In genomic region chr12:131928080-131928764, GRCh38 we compare ENCODE assay signal across 8 cellular contexts. TPM values are rescaled to one million over a fixed set of nuclear protein-coding genes. Genes with fewer than 3 reads are reported as not detected.
A peak's percentile ranks its signal among the peaks of the same experiment; 100 is the strongest.
DNase-seq lines count a peak whose midpoint lies in the region; ATAC-seq and TF ChIP-seq lines count a peak whose summit lies in the region.

No MANE protein-coding gene starts in this region.

- ATAC-seq in GM18909 (IDR thresholded peaks at IDR 0.05; ENCODE audit: poor library complexity, unreplicated experiment) (peak; percentile 0), HG03439 (IDR thresholded peaks at IDR 0.05; ENCODE audit: unreplicated experiment) (peak; percentile 2), HG02884 (IDR thresholded peaks at IDR 0.05; ENCODE audit: unreplicated experiment) (no peak)
- ATAC-seq in activated naive CD8-positive, alpha-beta T cell treated with anti-CD3 and anti-CD28 coated beads, Interleukin-2, amount 10 ng/mL, durations not matched to agents 7 days and 5 days (ENCODE audit: low read depth) = peak; percentile 11

- TF ChIP-seq EP300 in stomach (IDR thresholded peaks at IDR 0.05) = no peak

- intact Hi-C loops in stomach (cut with DNase I; ENCODE audit: low total_unique reads) = no loop called here

- H3K27me3 Mint-ChIP-seq in activated naive CD8-positive, alpha-beta T cell treated with anti-CD3 and anti-CD28 coated beads, Interleukin-2, amount 10 ng/mL, durations not matched to agents 7 days and 5 days = no peaks in the 10 kb centered on the region

- H3K4me1 Mint-ChIP-seq in activated naive CD8-positive, alpha-beta T cell treated with anti-CD3 and anti-CD28 coated beads, Interleukin-2, amount 10 ng/mL, durations not matched to agents 7 days and 5 days = peaks cover 15% of the 10 kb centered on the region

- H3K4me1 ChIP-seq in iPS-20b (ENCODE audit: insufficient read depth, low read length) = peaks cover 3% of the 10 kb centered on the region; the same call in 1 of the 2 replicates
- H3K4me1 ChIP-seq in stomach = peaks cover 7 to 39% (median 24%) of the 10 kb centered on the region in 4 donors

- no peaks in the 10 kb centered on the region for H3K9me3 ChIP-seq in iPS-20b (ENCODE audit: insufficient read depth, low read depth, low read length)
- H3K9me3 ChIP-seq in stomach = no peaks in the 10 kb centered on the region

- H3K9me3 Mint-ChIP-seq in activated naive CD8-positive, alpha-beta T cell treated with anti-CD3 and anti-CD28 coated beads, Interleukin-2, amount 10 ng/mL, durations not matched to agents 7 days and 5 days = no peaks in the 10 kb centered on the region

- POLR2A ChIA-PET in activated naive CD8-positive, alpha-beta T cell treated with anti-CD3 and anti-CD28 coated beads, Interleukin-2, amount 10 ng/mL, durations not matched to agents 7 days and 5 days (lab: Charles Lee) = interaction anchor here (0.7 to 1.6 kb wide), 3 partner anchors 31 to 157 kb away, joined by 3 read pairs; no protein-coding TSS in a partner anchor

- 32 to 36% (median 33%) methylated on average over 37 of the region's 37 CpGs for WGBS in stomach, 5 donors

- H3K4me3 ChIP-seq in iPS-20b (ENCODE audit: low read length) (peak overlapping the region; percentile 72; the same call in 1 of the 2 replicates), stomach (peak overlapping the region; percentile 76 to 100 (median 98))

- H3K27ac ChIP-seq in iPS-20b (ENCODE audit: low read length) (no peak overlapping the region), stomach (peak overlapping the region; percentile 83 to 89 (median 86))

- peak overlapping the region; percentile 93 for H3K27ac Mint-ChIP-seq in activated naive CD8-positive, alpha-beta T cell treated with anti-CD3 and anti-CD28 coated beads, Interleukin-2, amount 10 ng/mL, durations not matched to agents 7 days and 5 days

- H3K27me3 ChIP-seq in iPS-20b (ENCODE audit: insufficient read depth, low read length) = peaks cover 5% of the 10 kb centered on the region
- H3K27me3 ChIP-seq in stomach = no peaks in the 10 kb centered on the region

- TF ChIP-seq POLR2A in stomach (IDR thresholded peaks at IDR 0.05) = no peak

- peaks cover 29% of the 10 kb centered on the region for H3K36me3 ChIP-seq in iPS-20b (ENCODE audit: insufficient read depth, low read depth, low read length)
- peaks cover 15 to 30% (median 22%) of the 10 kb centered on the region in 4 donors for H3K36me3 ChIP-seq in stomach

- H3K4me3 Mint-ChIP-seq in activated naive CD8-positive, alpha-beta T cell treated with anti-CD3 and anti-CD28 coated beads, Interleukin-2, amount 10 ng/mL, durations not matched to agents 7 days and 5 days = peak overlapping the region; percentile 98

- peak overlapping the region; percentile 68; the same call in 1 of the 2 replicates for H3K9ac ChIP-seq in iPS-20b (ENCODE audit: low read depth, low read length)

- H3K36me3 Mint-ChIP-seq in activated naive CD8-positive, alpha-beta T cell treated with anti-CD3 and anti-CD28 coated beads, Interleukin-2, amount 10 ng/mL, durations not matched to agents 7 days and 5 days = peaks cover 9% of the 10 kb centered on the region

- TF ChIP-seq CTCF in stomach (IDR thresholded peaks at IDR 0.05) = no peak

- no peak for DNase-seq in activated naive CD8-positive, alpha-beta T cell treated with anti-CD3 and anti-CD28 coated beads, Interleukin-2, amount 10 ng/mL, durations not matched to agents 7 days and 5 days
- DNase-seq in stomach (no peak), UCSD-AML1 (lab: John Stamatoyannopoulos, UW; ENCODE audit: unreplicated experiment) (no peak)
- DNase-seq in effector CD4-positive, alpha-beta T cell = no peak

RNA-seq across cellular contexts. Expression of gene PUS1, which starts 0.9 kb away (rescaled TPM):
- 10 to 100 TPM; 45.3 to 48.6 TPM for total RNA-seq in activated naive CD8-positive, alpha-beta T cell treated with anti-CD3 and anti-CD28 coated beads, Interleukin-2, amount 10 ng/mL, durations not matched to agents 7 days and 5 days
- total RNA-seq in stomach = 10 to 100 TPM in 3 of 5 donors, 1 to 10 TPM in 2; 3.1 to 13.9 (median 12.3) TPM
- 10 to 100 TPM; 12.6 to 26.3 (median 12.8) TPM for polyA plus RNA-seq in stomach

RNA-seq across cellular contexts. Expression of gene EP400, which starts 21.5 kb away (rescaled TPM):
- 10 to 100 TPM; 66.7 to 70.2 TPM for total RNA-seq in activated naive CD8-positive, alpha-beta T cell treated with anti-CD3 and anti-CD28 coated beads, Interleukin-2, amount 10 ng/mL, durations not matched to agents 7 days and 5 days
- total RNA-seq in stomach = 10 to 100 TPM; 21.3 to 39.8 (median 24.5) TPM
- polyA plus RNA-seq in stomach = 10 to 100 TPM in 1 of 3 donors, 1 to 10 TPM in 2; 5.2 to 12.0 (median 6.4) TPM

RNA-seq across cellular contexts. Expression of gene ULK1, which starts 33.8 kb away (rescaled TPM):
- 10 to 100 TPM; 32.6 to 33.2 TPM for total RNA-seq in activated naive CD8-positive, alpha-beta T cell treated with anti-CD3 and anti-CD28 coated beads, Interleukin-2, amount 10 ng/mL, durations not matched to agents 7 days and 5 days
- total RNA-seq in stomach = 10 to 100 TPM; 14.3 to 45.1 (median 23.3) TPM
- 10 to 100 TPM; 10.2 to 16.9 (median 15.5) TPM for polyA plus RNA-seq in stomach
